ENCODE assay signal across 18 cellular contexts in the genomic region with DNA sequence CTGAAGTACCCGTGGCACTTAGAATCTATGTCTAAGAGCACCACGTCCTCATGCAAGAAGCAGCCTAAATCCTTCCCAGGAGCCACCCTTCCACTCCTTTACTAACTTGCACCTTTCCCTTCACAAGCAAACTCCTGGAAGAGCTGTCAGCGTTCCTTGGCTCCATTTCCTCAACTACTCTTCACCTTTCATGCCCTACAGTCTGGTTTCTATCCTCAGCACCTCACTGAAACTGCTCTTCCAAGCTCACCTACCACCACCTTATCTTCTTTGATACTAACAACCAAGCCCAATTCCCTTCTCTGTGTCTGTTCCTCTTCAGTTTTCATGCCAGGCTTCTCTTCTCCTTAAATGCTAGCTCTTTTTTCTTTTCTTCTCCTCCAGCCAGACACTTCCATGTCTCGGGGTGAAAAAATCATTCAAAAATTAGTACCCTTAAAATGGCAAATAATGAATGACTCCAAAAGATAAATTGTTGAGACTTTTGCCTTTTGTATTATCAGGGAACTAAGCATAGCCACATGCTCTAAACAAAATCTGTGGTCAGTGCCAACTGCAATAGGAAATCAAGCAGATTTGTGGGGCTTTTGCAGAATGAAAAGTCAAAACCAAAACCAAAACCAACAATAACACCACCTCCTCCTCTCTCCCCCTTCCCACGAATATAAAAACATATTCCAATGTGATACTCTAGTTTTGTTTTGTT.
A peak's percentile ranks its signal among the peaks of the same experiment; 100 is the strongest.
DNase-seq lines count a peak whose midpoint lies in the region; ATAC-seq and TF ChIP-seq lines count a peak whose summit lies in the region.
"Had no signal": no experiment of that assay in that cellular context is flagged by ENCODE, and none has a peak within 500 bp of the region (broad histone marks: within the 10 kb centered on the region; RNA-seq: fewer than 3 reads in every experiment).

No MANE protein-coding gene starts in this region.

- no peak for TF ChIP-seq CTCF in GM10248 (IDR thresholded peaks at IDR 0.05; ENCODE audit: control extremely low read depth, extremely low read depth, low read depth, missing control alignments)

- POLR2A ChIA-PET in GM10248 (lab: Yijun Ruan, JAX): no interaction called here

- DNase-seq in GM10248 (ENCODE audit: extremely low spot score): peak; percentile 18
- peak; percentile 22 for DNase-seq in brain pericyte (ENCODE audit: low read depth, low spot score)
- DNase-seq in HuH-7.5 (ENCODE audit: low spot score): no peak
- DNase-seq in amniotic stem cell (lab: John Stamatoyannopoulos, UW): no peak
- DNase-seq in NCI-H2227 treated with DMSO at 0.1 percent for 48 hours (lab: John Stamatoyannopoulos, UW): no peak
- no peak for DNase-seq in DMS 273 treated with DMSO at 0.1 percent for 48 hours (lab: John Stamatoyannopoulos, UW)
- DNase-seq: activated T-cell treated with anti-CD3 and anti-CD28 coated beads, Interleukin-2, amount 50 U/mL, for 4 hours; aorta; dermis blood vessel endothelial cell; NCI-H1436 treated with DMSO at 0.1 percent for 48 hours; NCI-H526 treated with DMSO at 0.1 percent for 48 hours; nephron progenitor cell; sigmoid colon; stimulated activated naive CD4-positive, alpha-beta T cell; uterus had no signal

- ATAC-seq in GM19025 (IDR thresholded peaks at IDR 0.05; ENCODE audit: low read depth, unreplicated experiment) (peak; percentile 72), HG03175 (IDR thresholded peaks at IDR 0.05; ENCODE audit: unreplicated experiment) (peak; percentile 66)
- ATAC-seq: activated T-cell treated with anti-CD3 and anti-CD28 coated beads, Interleukin-2, amount 50 U/mL, for 4 hours; left lobe of liver had no signal

- CTCF ChIA-PET in GM10248 (lab: Yijun Ruan, JAX): no interaction called here

Comparison
In these comparisons a context has a peak if more than half of its experiments do, and no peak if none do; other contexts are left out.
1. DNase-seq: peak in GM10248 (single experiment) and brain pericyte (single experiment); none in HuH-7.5 (single experiment), amniotic stem cell (single experiment), NCI-H2227 treated with DMSO at 0.1 percent for 48 hours (single experiment) and DMS 273 treated with DMSO at 0.1 percent for 48 hours (single experiment).